In the genomic region with DNA sequence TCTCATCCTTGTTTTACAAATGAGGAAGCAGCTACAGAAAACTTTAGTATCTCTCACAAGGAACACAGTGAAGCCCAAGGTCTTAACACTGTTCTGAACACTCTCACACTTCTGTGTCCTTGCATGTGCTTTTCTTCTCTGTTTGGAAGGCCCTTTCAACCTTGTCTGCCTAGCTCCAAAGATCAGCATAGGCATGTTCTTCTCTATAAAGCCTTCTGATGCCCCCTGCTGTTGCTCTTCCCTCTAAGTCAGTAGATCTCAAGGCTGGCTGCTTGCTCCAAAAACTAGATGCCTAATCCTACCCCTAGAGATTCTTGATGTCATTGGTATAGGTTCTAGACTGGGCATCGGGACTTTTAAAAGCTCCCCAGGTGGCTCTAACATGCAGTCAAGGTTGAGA, we compare ENCODE assay signal across 8 cellular contexts. TPM values are rescaled to one million over a fixed set of nuclear protein-coding genes. Genes with fewer than 3 reads are reported as not detected.
DNase-seq lines count a peak whose midpoint lies in the region; ATAC-seq lines count a peak whose summit lies in the region.

No MANE protein-coding gene starts in this region.

- H3K27me3 Mint-ChIP-seq in stimulated activated naive CD8-positive, alpha-beta T cell treated with anti-CD3 and anti-CD28 coated beads, Interleukin-15, amount 100 ng/mL, for 72 hours = no peaks in the 10 kb centered on the region

- H3K4me1 ChIP-seq in SJCRH30 = peaks cover 17% of the 10 kb centered on the region

- ATAC-seq in GM21737 (IDR thresholded peaks at IDR 0.05; ENCODE audit: unreplicated experiment) = peak; percentile 55
- ATAC-seq in stimulated activated naive CD8-positive, alpha-beta T cell treated with anti-CD3 and anti-CD28 coated beads, Interleukin-15, amount 100 ng/mL, for 72 hours = peak; percentile 84

- DNase-seq in NCI-H446 (lab: John Stamatoyannopoulos, UW) = peak; percentile 38 to 55
- DNase-seq in NCI-H446 treated with DMSO at 0.1 percent for 48 hours (lab: John Stamatoyannopoulos, UW) = no peak
- peak; percentile 62 for DNase-seq in LoVo (ENCODE audit: low spot score)
- DNase-seq in SJCRH30 = peak; percentile 54 to 81
- peak; percentile 26 for DNase-seq in central memory CD4-positive, alpha-beta T cell
- peak; percentile 84 for DNase-seq in left kidney (ENCODE audit: low read depth, low spot score)
- peak; percentile 13 to 40 for DNase-seq in stimulated activated naive CD8-positive, alpha-beta T cell treated with anti-CD3 and anti-CD28 coated beads, Interleukin-15, amount 100 ng/mL, for 72 hours

- no peaks in the 10 kb centered on the region for H3K27me3 ChIP-seq in SJCRH30

- no peaks in the 10 kb centered on the region for H3K4me1 Mint-ChIP-seq in stimulated activated naive CD8-positive, alpha-beta T cell treated with anti-CD3 and anti-CD28 coated beads, Interleukin-15, amount 100 ng/mL, for 72 hours

- no peak overlapping the region for H3K27ac ChIP-seq in SJCRH30

- H3K9me3 Mint-ChIP-seq in stimulated activated naive CD8-positive, alpha-beta T cell treated with anti-CD3 and anti-CD28 coated beads, Interleukin-15, amount 100 ng/mL, for 72 hours = no peaks in the 10 kb centered on the region

- H3K27ac Mint-ChIP-seq in stimulated activated naive CD8-positive, alpha-beta T cell treated with anti-CD3 and anti-CD28 coated beads, Interleukin-15, amount 100 ng/mL, for 72 hours = no peak overlapping the region

- H3K36me3 ChIP-seq in SJCRH30 = no peaks in the 10 kb centered on the region

- no peak overlapping the region for H3K4me3 Mint-ChIP-seq in stimulated activated naive CD8-positive, alpha-beta T cell treated with anti-CD3 and anti-CD28 coated beads, Interleukin-15, amount 100 ng/mL, for 72 hours

- no peaks in the 10 kb centered on the region for H3K9me3 ChIP-seq in SJCRH30 (replicated peaks)

- no peak overlapping the region for H3K4me3 ChIP-seq in SJCRH30

RNA-seq across cellular contexts. Expression of gene APOO, which starts 5.9 kb away (rescaled TPM):
- total RNA-seq in SJCRH30 (2014; rRNA removed; shearing (Covaris generic)) = 28.7 and 33.8 TPM in 2 replicates

RNA-seq across cellular contexts. Expression of gene CXorf58, which starts 6.0 kb away (rescaled TPM):
- 0.13 and 0.71 TPM in 2 replicates for total RNA-seq in SJCRH30 (2014; rRNA removed; shearing (Covaris generic))
